In genomic region chr9:76583256-76583655, GRCh38 we compare ENCODE assay signal across 26 cellular contexts.
"Had no signal": no experiment of that assay in that cellular context is flagged by ENCODE, and none has a peak within 500 bp of the region (broad histone marks: within the 10 kb centered on the region; RNA-seq: fewer than 3 reads in every experiment).

No MANE protein-coding gene starts in this region.

- H3K27ac ChIP-seq: esophagus muscularis mucosa, heart right ventricle, lower lobe of right lung, neutrophil, parathyroid adenoma, right atrium auricular region, thyroid gland had no signal

- H3K36me3 Mint-ChIP-seq: natural killer cell; stimulated activated effector memory CD8-positive, alpha-beta T cell treated with anti-CD3 and anti-CD28 coated beads, Interleukin-12 subunit alpha, Interleukin-12 subunit beta, amount 100 ng/mL, for 72 hours had no signal

- H3K27me3 ChIP-seq: esophagus muscularis mucosa, heart right ventricle, neutrophil, right atrium auricular region, stomach, thyroid gland had no signal

- H3K4me2 ChIP-seq: smooth muscle cell had no signal

- H3K79me2 ChIP-seq: parathyroid adenoma had no signal

- H3K4me1 ChIP-seq: right atrium auricular region had no signal

- H3K9me3 ChIP-seq: esophagus muscularis mucosa, heart right ventricle, lower lobe of right lung, neutrophil, right atrium auricular region, stomach, thyroid gland had no signal

- H3K36me3 ChIP-seq: esophagus muscularis mucosa, heart right ventricle, lower lobe of right lung, neutrophil, right atrium auricular region, stomach, thyroid gland had no signal

- H3K4me3 ChIP-seq: esophagus muscularis mucosa, heart right ventricle, lower lobe of right lung, right atrium auricular region, smooth muscle cell, stomach, thyroid gland had no signal

- ATAC-seq: heart right ventricle; left ventricle myocardium superior; lower lobe of right lung; natural killer cell; sciatic nerve; stimulated activated effector memory CD8-positive, alpha-beta T cell treated with anti-CD3 and anti-CD28 coated beads, Interleukin-12 subunit alpha, Interleukin-12 subunit beta, amount 100 ng/mL, for 72 hours had no signal

- H2AFZ ChIP-seq: parathyroid adenoma had no signal

- H3K4me3 Mint-ChIP-seq: endodermal cell; immature natural killer cell; natural killer cell; stimulated activated effector memory CD8-positive, alpha-beta T cell treated with anti-CD3 and anti-CD28 coated beads, Interleukin-12 subunit alpha, Interleukin-12 subunit beta, amount 100 ng/mL, for 72 hours had no signal

- H3K27me3 Mint-ChIP-seq: progenitor cell of endocrine pancreas had no signal

- H3K9ac ChIP-seq: parathyroid adenoma had no signal

- H3K9me3 Mint-ChIP-seq: endodermal cell; immature natural killer cell; natural killer cell; stimulated activated effector memory CD8-positive, alpha-beta T cell treated with anti-CD3 and anti-CD28 coated beads, Interleukin-12 subunit alpha, Interleukin-12 subunit beta, amount 100 ng/mL, for 72 hours had no signal

- DNase-seq: effector CD8-positive, alpha-beta T cell; endodermal cell; foreskin melanocyte; glutamatergic neuron; heart right ventricle; hypothalamus; immature natural killer cell; islet precursor cell; kidney glomerular epithelial cell; left ventricle myocardium superior; lower lobe of right lung; natural killer cell; stimulated activated CD4-positive, alpha-beta T cell treated with anti-CD3 and anti-CD28 coated beads, Interleukin-2, amount 100 ng/mL, for 24 hours; stimulated activated CD4-positive, alpha-beta T cell treated with anti-CD3 and anti-CD28 coated beads, Interleukin-4, amount 100 ng/mL, for 24 hours; stimulated activated naive CD4-positive, alpha-beta T cell treated with Interleukin-2 at 50 U/mL for 16 hours; stomach; thyroid gland had no signal

- H3K27ac Mint-ChIP-seq: endodermal cell; immature natural killer cell; natural killer cell; stimulated activated effector memory CD8-positive, alpha-beta T cell treated with anti-CD3 and anti-CD28 coated beads, Interleukin-12 subunit alpha, Interleukin-12 subunit beta, amount 100 ng/mL, for 72 hours had no signal

- FAIRE-seq: colon had no signal
